In the genomic region with DNA sequence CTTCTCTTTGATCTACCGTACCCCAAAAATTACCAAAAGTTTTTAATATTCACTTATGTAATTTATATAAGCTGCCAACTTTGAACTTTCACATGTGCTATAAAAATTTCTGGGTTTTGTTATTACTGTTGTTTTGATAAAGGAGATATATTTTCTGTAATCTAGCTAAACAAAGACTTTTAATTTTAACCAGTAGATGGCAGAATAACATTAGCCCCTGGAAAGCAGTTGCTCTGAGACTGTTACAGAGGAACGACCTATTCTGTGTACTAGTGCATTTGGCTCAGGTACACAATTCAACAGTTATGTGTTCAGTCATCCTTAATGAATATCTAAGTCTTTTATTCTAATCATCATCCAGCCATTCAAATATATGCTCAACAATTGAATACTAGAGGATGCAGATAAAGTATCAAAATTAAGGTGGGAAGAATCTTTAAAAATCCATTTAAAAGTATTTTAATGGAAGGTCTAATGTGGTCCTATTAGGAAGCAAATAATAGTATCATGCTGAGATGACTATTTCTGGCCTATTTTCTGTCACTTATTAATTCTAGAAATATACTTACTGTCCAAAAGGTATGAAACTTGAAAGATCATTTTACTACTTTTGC, we compare ENCODE assay signal across 8 cellular contexts. TPM values are rescaled to one million over a fixed set of nuclear protein-coding genes. Genes with fewer than 3 reads are reported as not detected.
A peak's percentile ranks its signal among the peaks of the same experiment; 100 is the strongest.
DNase-seq lines count a peak whose midpoint lies in the region; ATAC-seq and TF ChIP-seq lines count a peak whose summit lies in the region.

No MANE protein-coding gene starts in this region.

- no peak overlapping the region for H3K27ac ChIP-seq in 22Rv1
- H3K27ac ChIP-seq in left ventricle myocardium inferior (replicated peaks) = no peak overlapping the region

- H3K36me3 Mint-ChIP-seq in activated B cell treated with CpG ODN at 0.5 μM for 24 hours (ENCODE audit: low read depth) = peaks cover 48% of the 10 kb centered on the region
- peaks cover 30% of the 10 kb centered on the region for H3K36me3 Mint-ChIP-seq in stimulated activated memory B cell treated with anti-CD40 and anti-IgM and Interleukin-4, amounts not matched to agents 10 μg/mL and 1 μg/mL and 100 μg/mL, for 72 hours

- ATAC-seq in activated B cell treated with CpG ODN at 0.5 μM for 24 hours (ENCODE audit: low read depth) = peak; percentile 81
- peak; percentile 67 for ATAC-seq in stimulated activated memory B cell treated with anti-CD40 and anti-IgM and Interleukin-4, amounts not matched to agents 10 μg/mL and 1 μg/mL and 100 μg/mL, for 72 hours

- H3K4me1 ChIP-seq in left ventricle myocardium inferior = peaks cover 54% of the 10 kb centered on the region

- H3K4me3 Mint-ChIP-seq in activated B cell treated with CpG ODN at 0.5 μM for 24 hours = no peak overlapping the region
- no peak overlapping the region for H3K4me3 Mint-ChIP-seq in stimulated activated memory B cell treated with anti-CD40 and anti-IgM and Interleukin-4, amounts not matched to agents 10 μg/mL and 1 μg/mL and 100 μg/mL, for 72 hours

- CTCF ChIA-PET in GM10248 (lab: Yijun Ruan, JAX) (interaction anchor here (0.6 to 6.6 kb wide), 48 partner anchors 8 to 468 kb away, joined by 3 to 95 read pairs (median 4); partner anchors contain the start of genes IFNA14, IFNA6 and KLHL9), HEK293T (lab: Yijun Ruan, JAX) (interaction anchor here (0.6 to 1.6 kb wide), 7 partner anchors 14 to 128 kb away, joined by 3 to 8 read pairs (median 4); no protein-coding TSS in a partner anchor), activated B cell treated with CpG ODN at 0.5 μM for 24 hours (lab: Charles Lee) (interaction anchor here (0.8 to 4.4 kb wide), 29 partner anchors 8 to 487 kb away, joined by 3 to 79 read pairs (median 5); partner anchors contain the start of gene KLHL9)

- H3K9me3 ChIP-seq in left ventricle myocardium inferior (replicated peaks) = no peaks in the 10 kb centered on the region

- no peaks in the 10 kb centered on the region for H3K27me3 ChIP-seq in left ventricle myocardium inferior (ENCODE audit: low read depth)

- H3K9me3 Mint-ChIP-seq in activated B cell treated with CpG ODN at 0.5 μM for 24 hours = no peaks in the 10 kb centered on the region
- no peaks in the 10 kb centered on the region for H3K9me3 Mint-ChIP-seq in stimulated activated memory B cell treated with anti-CD40 and anti-IgM and Interleukin-4, amounts not matched to agents 10 μg/mL and 1 μg/mL and 100 μg/mL, for 72 hours

- H3K27ac Mint-ChIP-seq in activated B cell treated with CpG ODN at 0.5 μM for 24 hours = no peak overlapping the region
- no peak overlapping the region for H3K27ac Mint-ChIP-seq in stimulated activated memory B cell treated with anti-CD40 and anti-IgM and Interleukin-4, amounts not matched to agents 10 μg/mL and 1 μg/mL and 100 μg/mL, for 72 hours

- H3K36me3 ChIP-seq in left ventricle myocardium inferior = peaks cover 22% of the 10 kb centered on the region

- DNase-seq in GM10248 (ENCODE audit: extremely low spot score) = peak; percentile 49
- DNase-seq in HEK293T (ENCODE audit: extremely low spot score) = peak; percentile 55
- peak; percentile 76 for DNase-seq in NB4 (ENCODE audit: low read depth)
- no peak for DNase-seq in activated B cell treated with CpG ODN at 0.5 μM for 24 hours
- DNase-seq in left ventricle myocardium inferior = no peak
- DNase-seq in NOMO-1 (lab: John Stamatoyannopoulos, UW; ENCODE audit: unreplicated experiment in 2 of 2) = no peak

- POLR2A ChIA-PET in GM10248 (lab: Yijun Ruan, JAX) = no interaction called here
- POLR2A ChIA-PET in HEK293T (lab: Yijun Ruan, JAX) = no interaction called here
- POLR2A ChIA-PET in activated B cell treated with CpG ODN at 0.5 μM for 24 hours (lab: Charles Lee) = interaction anchor here (0.8 to 1.0 kb wide), 2 partner anchors 70 to 129 kb away, joined by 3 to 4 read pairs; no protein-coding TSS in a partner anchor

- TF ChIP-seq CTCF in 22Rv1 (IDR thresholded peaks at IDR 0.05) (peak; percentile 89), GM10248 (IDR thresholded peaks at IDR 0.05; ENCODE audit: control extremely low read depth, extremely low read depth, low read depth, missing control alignments) (peak; percentile 35), NB4 (IDR thresholded peaks at IDR 0.05; ENCODE audit: low read depth, low read length) (peak; percentile 58), activated B cell treated with CpG ODN at 0.5 μM for 24 hours (IDR thresholded peaks at IDR 0.05) (peak; percentile 68), left ventricle myocardium inferior (IDR thresholded peaks at IDR 0.05; ENCODE audit: borderline replicate concordance) (peak; percentile 81)

- no peak for TF ChIP-seq POLR2A in NB4 (IDR thresholded peaks at IDR 0.05; ENCODE audit: extremely low read depth, insufficient read length)

- intact Hi-C loops in activated B cell treated with CpG ODN at 0.5 μM for 24 hours (cut with micrococcal nuclease) = loop anchor here (1.0 to 5.0 kb wide), 6 partner anchors 9 to 463 kb away; partner anchors contain the start of gene KLHL9
- intact Hi-C loops in left ventricle myocardium inferior (cut with micrococcal nuclease) = loop anchor here (5.0 kb wide), 1 partner anchor 71 kb away; no protein-coding TSS in a partner anchor

- no peak overlapping the region for H3K4me3 ChIP-seq in NB4 (ENCODE audit: low read depth, low read length)
- no peak overlapping the region for H3K4me3 ChIP-seq in left ventricle myocardium inferior

- peaks cover 29% of the 10 kb centered on the region for H3K4me1 Mint-ChIP-seq in activated B cell treated with CpG ODN at 0.5 μM for 24 hours
- H3K4me1 Mint-ChIP-seq in stimulated activated memory B cell treated with anti-CD40 and anti-IgM and Interleukin-4, amounts not matched to agents 10 μg/mL and 1 μg/mL and 100 μg/mL, for 72 hours = peaks cover 29% of the 10 kb centered on the region

- no peaks in the 10 kb centered on the region for H3K27me3 Mint-ChIP-seq in activated B cell treated with CpG ODN at 0.5 μM for 24 hours
- no peaks in the 10 kb centered on the region for H3K27me3 Mint-ChIP-seq in stimulated activated memory B cell treated with anti-CD40 and anti-IgM and Interleukin-4, amounts not matched to agents 10 μg/mL and 1 μg/mL and 100 μg/mL, for 72 hours

TF ChIP-seq in HEK293T, 16 proteins besides CTCF, POLR2A, EP300 and RAD21:
- TF ChIP-seq FOXA1 (IDR thresholded peaks at IDR 0.05) = no peak
- TF ChIP-seq SP1 (IDR thresholded peaks at IDR 0.05) = no peak
- TF ChIP-seq ZNF384 (IDR thresholded peaks at IDR 0.05) = no peak
- TF ChIP-seq LEF1 (IDR thresholded peaks at IDR 0.05; ENCODE audit: borderline replicate concordance) = no peak
- TF ChIP-seq CTBP1 (IDR thresholded peaks at IDR 0.05; ENCODE audit: borderline replicate concordance) = no peak
- TF ChIP-seq ELF4 (IDR thresholded peaks at IDR 0.05) = no peak
- TF ChIP-seq SUZ12 (IDR thresholded peaks at IDR 0.05) = no peak

RNA-seq across cellular contexts. Expression of gene KLHL9, which starts 8.6 kb away (rescaled TPM):
- total RNA-seq in activated B cell treated with CpG ODN at 0.5 μM for 24 hours (13.1 and 13.8 TPM in 2 replicates), left ventricle myocardium inferior (12.0 TPM)

RNA-seq across cellular contexts. Expression of gene IFNA5, which starts 21.5 kb away (rescaled TPM):
- total RNA-seq in activated B cell treated with CpG ODN at 0.5 μM for 24 hours = not detected in 2 replicates
- not detected for total RNA-seq in left ventricle myocardium inferior

RNA-seq across cellular contexts. Expression of gene IFNA6, which starts 24.1 kb away (rescaled TPM):
- total RNA-seq in activated B cell treated with CpG ODN at 0.5 μM for 24 hours (not detected in 2 replicates), left ventricle myocardium inferior (not detected)

RNA-seq across cellular contexts. Expression of gene IFNA13, which starts 41.2 kb away (rescaled TPM):
- not detected in 2 replicates for total RNA-seq in activated B cell treated with CpG ODN at 0.5 μM for 24 hours
- total RNA-seq in left ventricle myocardium inferior = not detected

RNA-seq across cellular contexts. Expression of gene IFNA2, which starts 58.6 kb away (rescaled TPM):
- total RNA-seq in activated B cell treated with CpG ODN at 0.5 μM for 24 hours (not detected in 2 replicates), left ventricle myocardium inferior (not detected)

Comparison
In these comparisons a context has a peak if more than half of its experiments do, and no peak if none do; other contexts are left out.
1. CTCF ChIP-seq: peak in every context shown above with its lines; median percentile 89 in 22Rv1; 81 in left ventricle myocardium inferior; 68 in activated B cell treated with CpG ODN at 0.5 μM for 24 hours; 58 in NB4; 35 in GM10248.
2. DNase-seq: peak in GM10248 (single experiment), HEK293T (single experiment) and NB4 (single experiment); none in activated B cell treated with CpG ODN at 0.5 μM for 24 hours (single experiment), left ventricle myocardium inferior (single experiment) and NOMO-1 (0 of 2).